ENCODE assay signal across 24 cellular contexts in the genomic region with DNA sequence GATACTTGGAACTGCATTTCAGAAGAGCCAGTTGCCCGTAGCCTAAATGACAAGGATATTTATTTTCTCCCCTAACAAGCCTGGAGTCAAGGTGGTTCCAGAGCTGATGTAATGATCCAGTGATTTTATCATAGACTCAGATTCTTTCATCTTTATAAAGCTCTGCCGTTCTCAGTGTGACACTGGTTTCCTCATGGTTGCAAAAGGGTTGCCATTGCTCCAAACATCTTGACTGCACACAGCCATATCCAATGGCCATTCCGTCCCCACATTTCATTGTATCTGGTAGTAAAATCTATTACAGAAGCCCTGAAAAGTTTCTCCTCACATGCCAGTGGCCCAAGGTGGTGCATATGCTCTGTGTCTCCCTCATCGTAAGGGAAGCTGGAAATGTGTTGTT.
"Had no signal": no experiment of that assay in that cellular context is flagged by ENCODE, and none has a peak within 500 bp of the region (broad histone marks: within the 10 kb centered on the region; RNA-seq: fewer than 3 reads in every experiment).

No MANE protein-coding gene starts in this region.

- H3K79me2 ChIP-seq: parathyroid adenoma had no signal

- H3K9ac ChIP-seq: neural progenitor cell, parathyroid adenoma had no signal

- FAIRE-seq: small intestine had no signal

- H3K4me3 ChIP-seq: neural progenitor cell, ovary, psoas muscle, right lobe of liver, sigmoid colon, stomach, thoracic aorta, tibial artery, transverse colon, upper lobe of right lung, vagina had no signal

- H3K9me3 ChIP-seq: ovary, psoas muscle, right lobe of liver, sigmoid colon, thoracic aorta, transverse colon, upper lobe of right lung, vagina had no signal

- H3K27me3 ChIP-seq: ovary, right lobe of liver, upper lobe of right lung, vagina had no signal

- DNase-seq: natural killer cell; occipital lobe; ovary; posterior cingulate gyrus; psoas muscle; right cardiac atrium; right lobe of liver; small intestine; stimulated activated CD4-positive, alpha-beta T cell treated with anti-CD3 and anti-CD28 coated beads, Interleukin-15, amount 100 ng/mL, for 24 hours; stimulated activated CD4-positive, alpha-beta T cell treated with anti-CD3 and anti-CD28 coated beads, Interleukin-2, amount 100 ng/mL, for 24 hours; stimulated activated CD4-positive, alpha-beta T cell treated with anti-CD3 and anti-CD28 coated beads, Interleukin-2, amount 100 ng/mL, for 48 hours; stimulated activated CD4-positive, alpha-beta T cell treated with anti-CD3 and anti-CD28 coated beads, Interleukin-4, amount 100 ng/mL, for 24 hours; stimulated activated naive B cell treated with anti-CD40 and anti-IgM and Interleukin-4, amounts not matched to agents 10 μg/mL and 1 μg/mL and 100 μg/mL, for 72 hours; stimulated activated naive CD4-positive, alpha-beta T cell treated with Interleukin-2 at 50 U/mL for 16 hours; stomach; tibial artery; transverse colon; upper lobe of right lung had no signal

- H3K4me2 ChIP-seq: neural progenitor cell had no signal

- H3K4me1 ChIP-seq: neural progenitor cell, parathyroid adenoma, psoas muscle, tibial artery, upper lobe of right lung had no signal

- ATAC-seq: natural killer cell; psoas muscle; right cardiac atrium; right lobe of liver; stimulated activated effector memory CD8-positive, alpha-beta T cell treated with anti-CD3 and anti-CD28 coated beads, Interleukin-12 subunit alpha, Interleukin-12 subunit beta, amount 100 ng/mL, for 72 hours; stimulated activated naive B cell treated with anti-CD40 and anti-IgM and Interleukin-4, amounts not matched to agents 10 μg/mL and 1 μg/mL and 100 μg/mL, for 72 hours; upper lobe of right lung had no signal

- H2AFZ ChIP-seq: neural progenitor cell, parathyroid adenoma had no signal

- H3K36me3 ChIP-seq: neural progenitor cell, ovary, right lobe of liver, sigmoid colon, stomach, thoracic aorta, tibial artery, transverse colon, upper lobe of right lung, vagina had no signal

- H3K27ac ChIP-seq: neural progenitor cell, ovary, parathyroid adenoma, psoas muscle, right lobe of liver, sigmoid colon, stomach, thoracic aorta, tibial artery, transverse colon, upper lobe of right lung, vagina had no signal
